ENCODE assay signal across 20 cellular contexts in genomic region chr7:71933426-71933825, GRCh38.
"Had no signal": no experiment of that assay in that cellular context is flagged by ENCODE, and none has a peak within 500 bp of the region (broad histone marks: within the 10 kb centered on the region; RNA-seq: fewer than 3 reads in every experiment).

No MANE protein-coding gene starts in this region.

- DNase-seq: stimulated activated CD4-positive, alpha-beta T cell treated with anti-CD3 and anti-CD28 coated beads, Interleukin-2, amount 100 ng/mL, for 48 hours; stimulated activated CD4-positive, alpha-beta T cell treated with anti-CD3 and anti-CD28 coated beads, Interleukin-4, amount 100 ng/mL, for 1 hour; stimulated activated CD4-positive, alpha-beta T cell treated with anti-CD3 and anti-CD28 coated beads, Interleukin-4, amount 100 ng/mL, for 24 hours; stimulated activated CD4-positive, alpha-beta T cell treated with anti-CD3 and anti-CD28 coated beads, Interleukin-4, amount 100 ng/mL, for 4 hours; stimulated activated CD8-positive, alpha-beta memory T cell treated with anti-CD3 and anti-CD28 coated beads, Interleukin-4, amount 100 ng/mL, for 48 hours; stimulated activated naive B cell treated with anti-CD40 and anti-IgM and Interleukin-4, amounts not matched to agents 10 μg/mL and 1 μg/mL and 100 μg/mL, for 72 hours; stimulated activated naive CD4-positive, alpha-beta T cell; stimulated activated naive CD4-positive, alpha-beta T cell treated with Interleukin-2 at 50 U/mL for 16 hours; stimulated activated naive CD8-positive, alpha-beta T cell treated with anti-CD3 and anti-CD28 coated beads, Interleukin-15, amount 100 ng/mL, for 72 hours; stimulated activated naive CD8-positive, alpha-beta T cell treated with anti-CD3 and anti-CD28 coated beads, Interleukin-15, Interleukin-2, amounts not matched to agents 100 U/mL and 50 U/mL, for 24 hours; stomach; substantia nigra; testis; thyroid gland; tibial artery; transverse colon; trophoblast cell; upper lobe of left lung; upper lobe of right lung; uterus had no signal
